20 cellular contexts compared by ENCODE assay signal in genomic region chr20:54168961-54169862, GRCh38. TPM values are rescaled to one million over a fixed set of nuclear protein-coding genes. Genes with fewer than 3 reads are reported as not detected.
A peak's percentile ranks its signal among the peaks of the same experiment; 100 is the strongest.
DNase-seq lines count a peak whose midpoint lies in the region; ATAC-seq, FAIRE-seq and TF ChIP-seq lines count a peak whose summit lies in the region.
"Had no signal": no experiment of that assay in that cellular context is flagged by ENCODE, and none has a peak within 500 bp of the region (broad histone marks: within the 10 kb centered on the region; RNA-seq: fewer than 3 reads in every experiment).

No MANE protein-coding gene starts in this region.

- 0 out of 2 replicates have a peak overlapping the region, but pooled peaks have one; percentile 0 for H3K9ac ChIP-seq in HepG2 (ENCODE audit: insufficient read depth, low read depth, low read length)

- TF ChIP-seq CTCF in HepG2 (CRISPR knock-in tag; IDR thresholded peaks at IDR 0.05): no peak
- TF ChIP-seq CTCF in right lobe of liver (IDR thresholded peaks at IDR 0.05): no peak
- TF ChIP-seq CTCF in fibroblast of villous mesenchyme (IDR thresholded peaks at IDR 0.05; ENCODE audit: insufficient read depth, low read depth, low read length): no peak

- CTCF ChIA-PET in HepG2 (lab: Yijun Ruan, JAX; ENCODE audit: low intra/inter-chr PET ratio, low total read pairs): no interaction called here

- TF ChIP-seq POLR2A in HepG2 (IDR thresholded peaks at IDR 0.05; ENCODE audit: insufficient read depth in 1 of 2, low read depth in 2 of 2, low read length in 2 of 2): no peak
- TF ChIP-seq POLR2A in right lobe of liver (IDR thresholded peaks at IDR 0.05): no peak

- intact Hi-C loops in HepG2 (cut with micrococcal nuclease; ENCODE audit: unreplicated experiment): loop anchor here (2.0 kb wide), 1 partner anchor 36 kb away; no protein-coding TSS in a partner anchor
- intact Hi-C loops in right lobe of liver (cut with DNase I): no loop called here

- H3K9me3 ChIP-seq in HepG2 (ENCODE audit: low read length): no peaks in the 10 kb centered on the region
- H3K9me3 ChIP-seq in right lobe of liver: no peaks in the 10 kb centered on the region
- H3K9me3 ChIP-seq: Caco-2 had no signal

- peaks cover 55% of the 10 kb centered on the region for H3K4me1 ChIP-seq in HepG2 (ENCODE audit: insufficient read depth, low read length)
- H3K4me1 ChIP-seq in right lobe of liver: peaks cover 0 to 8% (median 0%) of the 10 kb centered on the region in 4 donors

- H2AFZ ChIP-seq in HepG2 (ENCODE audit: low read length): no peak overlapping the region

- in situ Hi-C loops in HepG2 (cut with HindIII; ENCODE audit: extremely low pct_ligation_motif_present, low pct_unique_long_range_greater_than_20kb): no loop called here

- ATAC-seq in HepG2 (peak; percentile 26; the same call in 2 of the 3 replicates), right lobe of liver (no peak)

- no peaks in the 10 kb centered on the region for H3K79me2 ChIP-seq in HepG2 (ENCODE audit: insufficient read depth, low read length)

- POLR2A ChIA-PET in HepG2 (lab: Yijun Ruan, JAX): interaction anchor here (0.9 to 3.9 kb wide), 4 partner anchors 8 to 65 kb away, joined by 5 to 19 read pairs (median 10); no protein-coding TSS in a partner anchor

- peak; percentile 77 for DNase-seq in HepG2 (ENCODE audit: low spot score)
- DNase-seq in right lobe of liver: no peak
- DNase-seq in RPMI7951 (ENCODE audit: low read depth): peak; percentile 28
- peak; percentile 89 for DNase-seq in fibroblast of villous mesenchyme (ENCODE audit: low read depth)
- DNase-seq in NCI-H187 (lab: John Stamatoyannopoulos, UW): no peak
- DNase-seq in HUDEP-2 (lab: John Stamatoyannopoulos, UW; ENCODE audit: unreplicated experiment in 76 of 76): no peak
- DNase-seq in NCI-H226: no peak
- no peak for DNase-seq in HCEC 1CT
- DNase-seq: Caco-2, DMS79, HFFc6, NCI-H1048, NCI-H1694, NCI-H446 treated with DMSO at 0.1 percent for 48 hours, NCI-H748 treated with DMSO at 0.1 percent for 48 hours, SIG-M5 had no signal

- no peak overlapping the region for H3K27ac ChIP-seq in HepG2 (ENCODE audit: extremely low read length, insufficient read depth, low read length)
- H3K27ac ChIP-seq in right lobe of liver: no peak overlapping the region

- no peak for TF ChIP-seq RAD21 in HepG2 (CRISPR knock-in tag; IDR thresholded peaks at IDR 0.05)

- no peaks in the 10 kb centered on the region for H4K20me1 ChIP-seq in HepG2 (ENCODE audit: insufficient read depth, low read length)

- BruUV-seq in HepG2 (replicated peaks; lab: Mats Ljungman, UMichigan): no TSS peak

- H3K4me3 ChIP-seq in HepG2 (replicated peaks in 1 of 3; ENCODE audit: insufficient read depth in 1 of 3, low read depth in 2 of 3, low read length in 3 of 3) (no peak overlapping the region), right lobe of liver (no peak overlapping the region), fibroblast of villous mesenchyme (ENCODE audit: low read depth, low read length) (no peak overlapping the region)

- FAIRE-seq in HepG2 (lab: Jason Lieb, UNC): no peak
- FAIRE-seq: G401.6, GM12891, RCC 7860 had no signal

- WGBS in HepG2 (ENCODE audit: low lambda C conversion rate): 69% methylated on average over 14 of the region's 14 CpGs
- 72% methylated on average over 14 of the region's 14 CpGs for WGBS in right lobe of liver (ENCODE audit: insufficient coverage, low coverage, low lambda C conversion rate, missing lambda C conversion rate)

- H3K27me3 ChIP-seq in HepG2 (ENCODE audit: control insufficient read depth in 1 of 2, insufficient read depth in 2 of 2, low read length in 2 of 2) (no peaks in the 10 kb centered on the region), right lobe of liver (peaks cover 10 to 17% of the 10 kb centered on the region in 2 donors)

- TF ChIP-seq EP300 in HepG2 (IDR thresholded peaks at IDR 0.05; ENCODE audit: low read depth in 2 of 2, low read length in 2 of 2) (no peak), HepG2 (CRISPR knock-in tag; IDR thresholded peaks at IDR 0.05; ENCODE audit: borderline replicate concordance) (peak; percentile 39; the same call in 1 of the 2 replicates)

- H3K4me2 ChIP-seq in HepG2 (ENCODE audit: low read depth, low read length): no peak overlapping the region

- no peaks in the 10 kb centered on the region for H3K36me3 ChIP-seq in HepG2 (replicated peaks in 1 of 2; ENCODE audit: control insufficient read depth in 1 of 2, insufficient read depth in 2 of 2, low read length in 2 of 2)
- no peaks in the 10 kb centered on the region for H3K36me3 ChIP-seq in right lobe of liver

TF ChIP-seq in HepG2, 621 proteins besides CTCF, POLR2A, EP300 and RAD21 (continues in another document):
- TF ChIP-seq ZNF280B (CRISPR knock-in tag; IDR thresholded peaks at IDR 0.05; ENCODE audit: borderline replicate concordance) (no peak), ZNF10 (CRISPR knock-in tag; IDR thresholded peaks at IDR 0.05; ENCODE audit: borderline replicate concordance, low read depth) (no peak), HOXA9 (CRISPR knock-in tag; IDR thresholded peaks at IDR 0.05; ENCODE audit: borderline replicate concordance) (no peak), ZNF569 (CRISPR knock-in tag; IDR thresholded peaks at IDR 0.05; ENCODE audit: borderline replicate concordance) (no peak), RELA (CRISPR knock-in tag; IDR thresholded peaks at IDR 0.05) (no peak)

RNA-seq across cellular contexts. Expression of gene CYP24A1, which starts 4.6 kb away (rescaled TPM):
- total RNA-seq in HepG2 (2016; rRNA removed; fragmentation: Illumina TruSeq; extraction: Trizol): 6.9 and 9.4 TPM in 2 replicates
- 67.3 and 73.1 TPM in 2 replicates for total RNA-seq in HepG2 (2016; cell fraction: cytosol; rRNA removed; fragmentation: Illumina TruSeq; extraction: Trizol; ENCODE audit: low read depth)
- 6.1 and 9.5 TPM in 2 replicates for total RNA-seq in HepG2 (2016; cell fraction: insoluble cytoplasmic fraction; rRNA removed; fragmentation: Illumina TruSeq; extraction: Trizol)
- total RNA-seq in HepG2 (2016; cell fraction: membrane; rRNA removed; fragmentation: Illumina TruSeq; extraction: Trizol): 33.5 and 36.3 TPM in 2 replicates
- total RNA-seq in HepG2 (2016; cell fraction: nucleus; rRNA removed; fragmentation: Illumina TruSeq; extraction: Trizol): 7.8 and 8.5 TPM in 2 replicates
- polyA plus RNA-seq in HepG2 (2011; rRNA removed): 23.7 and 32.7 TPM in 2 replicates
- polyA plus RNA-seq in HepG2 (2011; cell fraction: cytosol; rRNA removed): 15.3 and 17.1 TPM in 2 replicates
- polyA plus RNA-seq in HepG2 (2011; cell fraction: nucleus; rRNA removed): 38.3 and 55.7 TPM in 2 replicates
- polyA plus RNA-seq in HepG2 (2012): 1.8 and 6.1 TPM in 2 replicates
- polyA plus RNA-seq in HepG2 (2016; cell fraction: cytosol; fragmentation: Illumina TruSeq; extraction: Trizol; ENCODE audit: low read depth): 0.28 and 0.52 TPM in 2 replicates
- polyA plus RNA-seq in HepG2 (2016; cell fraction: insoluble cytoplasmic fraction; fragmentation: Illumina TruSeq; extraction: Trizol; ENCODE audit: low read depth): 2.7 and 3.9 TPM in 2 replicates
- polyA plus RNA-seq in HepG2 (2016; cell fraction: membrane; fragmentation: Illumina TruSeq; extraction: Trizol; ENCODE audit: low read depth): 0.63 and 1.2 TPM in 2 replicates
- 13.8 and 14.1 TPM in 2 replicates for polyA plus RNA-seq in HepG2 (2016; cell fraction: nucleus; fragmentation: Illumina TruSeq; extraction: Trizol; ENCODE audit: insufficient read depth, low read depth)
- 40.3 TPM in 1 of 2 replicates, not detected in the other for polyA minus RNA-seq in HepG2 (2011; rRNA and poly(A)+ RNA removed; ENCODE audit: low replicate concordance)
- polyA minus RNA-seq in HepG2 (2011; cell fraction: cytosol; rRNA and poly(A)+ RNA removed): 45.4 and 51.8 TPM in 2 replicates
- polyA minus RNA-seq in HepG2 (2011; cell fraction: nucleus; rRNA and poly(A)+ RNA removed): 44.9 and 49.7 TPM in 2 replicates
- not detected for total RNA-seq in right lobe of liver
- total RNA-seq in RPMI7951 (2014; rRNA removed; shearing (Covaris generic)): 1.1 and 1.5 TPM in 2 replicates
- not detected in 2 replicates for total RNA-seq in fibroblast of villous mesenchyme
- polyA plus RNA-seq: IgD-negative memory B cell had no signal

RNA-seq across cellular contexts. Expression of gene PFDN4, which starts 38.7 kb away (rescaled TPM):
- total RNA-seq in HepG2 (2016; rRNA removed; fragmentation: Illumina TruSeq; extraction: Trizol): 227 and 299 TPM in 2 replicates
- total RNA-seq in HepG2 (2016; cell fraction: cytosol; rRNA removed; fragmentation: Illumina TruSeq; extraction: Trizol; ENCODE audit: low read depth): 116 and 137 TPM in 2 replicates
- 227 and 317 TPM in 2 replicates for total RNA-seq in HepG2 (2016; cell fraction: insoluble cytoplasmic fraction; rRNA removed; fragmentation: Illumina TruSeq; extraction: Trizol)
- total RNA-seq in HepG2 (2016; cell fraction: membrane; rRNA removed; fragmentation: Illumina TruSeq; extraction: Trizol): 141 and 157 TPM in 2 replicates
- total RNA-seq in HepG2 (2016; cell fraction: nucleus; rRNA removed; fragmentation: Illumina TruSeq; extraction: Trizol): 81.8 and 87.1 TPM in 2 replicates
- polyA plus RNA-seq in HepG2 (2011; rRNA removed): 41.7 and 59.8 TPM in 2 replicates
- polyA plus RNA-seq in HepG2 (2011; cell fraction: cytosol; rRNA removed): 37.0 and 54.6 TPM in 2 replicates
- 11.6 and 20.3 TPM in 2 replicates for polyA plus RNA-seq in HepG2 (2011; cell fraction: nucleus; rRNA removed)
- 152 and 165 TPM in 2 replicates for polyA plus RNA-seq in HepG2 (2012)
- polyA plus RNA-seq in HepG2 (2016; cell fraction: cytosol; fragmentation: Illumina TruSeq; extraction: Trizol; ENCODE audit: low read depth): 106 and 114 TPM in 2 replicates
- 248 and 300 TPM in 2 replicates for polyA plus RNA-seq in HepG2 (2016; cell fraction: insoluble cytoplasmic fraction; fragmentation: Illumina TruSeq; extraction: Trizol; ENCODE audit: low read depth)
- polyA plus RNA-seq in HepG2 (2016; cell fraction: membrane; fragmentation: Illumina TruSeq; extraction: Trizol; ENCODE audit: low read depth): 116 and 120 TPM in 2 replicates
- 122 and 141 TPM in 2 replicates for polyA plus RNA-seq in HepG2 (2016; cell fraction: nucleus; fragmentation: Illumina TruSeq; extraction: Trizol; ENCODE audit: insufficient read depth, low read depth)
- 0.28 and 1.1 TPM in 2 replicates for polyA minus RNA-seq in HepG2 (2011; rRNA and poly(A)+ RNA removed; ENCODE audit: low replicate concordance)
- polyA minus RNA-seq in HepG2 (2011; cell fraction: cytosol; rRNA and poly(A)+ RNA removed): 31.9 and 32.4 TPM in 2 replicates
- 16.5 and 23.9 TPM in 2 replicates for polyA minus RNA-seq in HepG2 (2011; cell fraction: nucleus; rRNA and poly(A)+ RNA removed)
- total RNA-seq in right lobe of liver: 10 to 100 TPM in 2 of 6 experiments, 1 to 10 TPM in 4; 4.2 to 50.9 (median 7.9) TPM
- total RNA-seq in RPMI7951 (2014; rRNA removed; shearing (Covaris generic)): 200 and 262 TPM in 2 replicates
- total RNA-seq in fibroblast of villous mesenchyme: 82.0 and 130 TPM in 2 replicates

Comparison
In these comparisons a context has a peak if more than half of its experiments do, and no peak if none do; other contexts are left out.
1. DNase-seq: peak in HepG2 (single experiment), RPMI7951 (single experiment) and fibroblast of villous mesenchyme (single experiment); none in right lobe of liver (0 of 3), NCI-H187 (0 of 2), HUDEP-2 (0 of 76), NCI-H226 (single experiment) and HCEC 1CT (single experiment).